In the genomic region with DNA sequence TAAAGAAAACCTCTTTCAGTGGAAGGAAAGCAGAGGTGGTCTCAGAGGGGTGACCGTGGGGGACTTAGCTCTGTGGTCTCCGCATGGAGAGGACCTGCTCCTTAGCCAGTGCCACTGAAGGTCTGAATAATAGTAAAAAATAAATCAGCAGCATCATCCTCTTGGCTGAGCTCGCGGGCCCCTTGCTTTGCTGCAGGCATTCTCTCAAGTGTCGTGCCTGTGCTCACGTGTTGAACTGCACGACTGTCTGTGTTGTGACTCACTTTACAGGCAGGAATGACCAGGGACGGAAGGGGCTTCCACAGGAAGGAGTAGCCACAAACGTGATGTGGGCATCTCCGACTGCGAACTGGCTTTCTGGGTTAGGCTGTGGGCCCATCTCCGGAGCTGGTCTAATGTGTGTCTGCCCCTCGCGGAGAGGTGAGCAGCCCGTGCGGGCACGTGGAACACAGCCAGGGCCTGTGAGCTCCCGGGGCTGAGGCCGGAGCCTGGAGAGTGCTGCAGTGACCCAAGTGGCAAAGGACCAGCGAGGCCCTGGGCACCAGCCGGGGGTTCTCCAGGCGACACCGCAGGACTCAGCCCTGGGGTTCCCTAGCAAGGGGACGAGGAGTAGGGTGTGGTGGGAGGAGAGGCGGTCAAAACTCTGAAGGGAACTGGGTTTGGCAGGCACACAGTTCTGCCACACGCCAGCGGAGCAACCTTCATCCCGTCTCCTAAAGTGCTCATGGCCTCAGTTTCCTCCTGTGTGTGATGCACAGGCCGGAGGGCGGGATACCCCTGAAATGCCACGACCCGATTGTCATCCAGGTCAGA, we compare ENCODE assay signal across 21 cellular contexts.
"Had no signal": no experiment of that assay in that cellular context is flagged by ENCODE, and none has a peak within 500 bp of the region (broad histone marks: within the 10 kb centered on the region; RNA-seq: fewer than 3 reads in every experiment).

No MANE protein-coding gene starts in this region.

- H3K27ac ChIP-seq: epithelial cell of prostate, esophagus muscularis mucosa, gastrocnemius medialis, heart right ventricle, neural progenitor cell, parathyroid adenoma, psoas muscle, skin epidermis, thoracic aorta, transverse colon had no signal

- H3K4me3 ChIP-seq: esophagus muscularis mucosa, gastrocnemius medialis, heart right ventricle, neural progenitor cell, psoas muscle, skin epidermis, thoracic aorta, transverse colon had no signal

- H3K4me1 ChIP-seq: neural progenitor cell, parathyroid adenoma, transverse colon had no signal

- DNase-seq: effector memory CD8-positive, alpha-beta T cell; gastrocnemius medialis; heart right ventricle; hypothalamus; natural killer cell; occipital lobe; psoas muscle; retina; stimulated activated CD4-positive, alpha-beta T cell treated with anti-CD3 and anti-CD28 coated beads, Interleukin-2, amount 100 ng/mL, for 24 hours; stimulated activated CD4-positive, alpha-beta T cell treated with anti-CD3 and anti-CD28 coated beads, Interleukin-4, amount 100 ng/mL, for 4 hours; stimulated activated naive B cell treated with anti-CD40 and anti-IgM and Interleukin-4, amounts not matched to agents 10 μg/mL and 1 μg/mL and 100 μg/mL, for 72 hours; stimulated activated naive CD8-positive, alpha-beta T cell treated with anti-CD3 and anti-CD28 coated beads, Interleukin-15, amount 100 ng/mL, for 72 hours; transverse colon had no signal

- ATAC-seq: effector memory CD8-positive, alpha-beta T cell; gastrocnemius medialis; left lobe of liver; natural killer cell; psoas muscle; sciatic nerve; stimulated activated naive B cell treated with anti-CD40 and anti-IgM and Interleukin-4, amounts not matched to agents 10 μg/mL and 1 μg/mL and 100 μg/mL, for 72 hours; stimulated activated naive CD8-positive, alpha-beta T cell treated with anti-CD3 and anti-CD28 coated beads, Interleukin-15, amount 100 ng/mL, for 72 hours had no signal

- H3K36me3 ChIP-seq: neural progenitor cell, transverse colon had no signal

- H3K27me3 ChIP-seq: esophagus muscularis mucosa, gastrocnemius medialis, heart right ventricle, neural progenitor cell, transverse colon had no signal

- H3K9me3 ChIP-seq: esophagus muscularis mucosa, gastrocnemius medialis, heart right ventricle, psoas muscle, thoracic aorta, transverse colon had no signal
